ENCODE assay signal across 12 cellular contexts in genomic region chr3:18288243-18288642, GRCh38.
"Had no signal": no experiment of that assay in that cellular context is flagged by ENCODE, and none has a peak within 500 bp of the region (broad histone marks: within the 10 kb centered on the region; RNA-seq: fewer than 3 reads in every experiment).

No MANE protein-coding gene starts in this region.

- H3K9me3 ChIP-seq: esophagus muscularis mucosa, gastroesophageal sphincter, left lung, upper lobe of right lung had no signal

- ATAC-seq: activated CD4-positive, alpha-beta T cell treated with anti-CD3 and anti-CD28 coated beads for 36 hours; gastroesophageal sphincter; heart right ventricle; left lung; upper lobe of right lung had no signal

- DNase-seq: activated CD4-positive, alpha-beta T cell treated with anti-CD3 and anti-CD28 coated beads for 36 hours; activated CD4-positive, alpha-beta T cell treated with anti-CD3 and anti-CD28 coated beads, Interleukin-2, amount 50 U/mL, for 48 hours; dermis blood vessel endothelial cell; effector memory CD4-positive, alpha-beta T cell; heart right ventricle; left lung; posterior cingulate gyrus; stimulated activated CD8-positive, alpha-beta memory T cell treated with anti-CD3 and anti-CD28 coated beads, Interleukin-4, amount 100 ng/mL, for 48 hours; stimulated activated naive CD4-positive, alpha-beta T cell; upper lobe of right lung had no signal

- H3K4me3 ChIP-seq: esophagus muscularis mucosa, gastroesophageal sphincter, heart right ventricle, left lung, upper lobe of right lung had no signal

- H3K27me3 ChIP-seq: esophagus muscularis mucosa, gastroesophageal sphincter, heart right ventricle, left lung, upper lobe of right lung had no signal

- H3K36me3 ChIP-seq: esophagus muscularis mucosa, gastroesophageal sphincter, heart right ventricle, left lung, upper lobe of right lung had no signal

- H3K27ac ChIP-seq: esophagus muscularis mucosa, gastroesophageal sphincter, heart right ventricle, left lung, upper lobe of right lung had no signal

- H3K4me1 ChIP-seq: esophagus muscularis mucosa, gastroesophageal sphincter, heart right ventricle, left lung, upper lobe of right lung had no signal
